19 cellular contexts compared by ENCODE assay signal in the genomic region with DNA sequence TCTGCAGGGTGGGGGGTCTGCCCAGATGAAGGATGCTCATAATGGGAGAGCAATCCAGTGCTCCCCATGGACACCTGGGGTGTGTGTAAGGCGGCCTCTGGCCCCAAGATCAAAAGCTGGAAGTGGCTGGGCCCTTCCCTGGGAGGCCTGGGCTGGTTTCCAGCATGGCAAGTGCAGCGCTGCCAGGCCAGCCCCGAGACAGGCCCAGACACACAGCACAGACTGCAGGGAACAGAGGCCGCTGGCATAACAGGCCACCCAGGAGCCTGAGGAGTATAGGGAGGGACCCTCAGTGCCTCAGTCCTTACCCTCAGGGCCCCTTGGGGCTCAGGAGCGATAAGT. TPM values are rescaled to one million over a fixed set of nuclear protein-coding genes. Genes with fewer than 3 reads are reported as not detected.
DNase-seq lines count a peak whose midpoint lies in the region; ATAC-seq, FAIRE-seq and TF ChIP-seq lines count a peak whose summit lies in the region.
"Had no signal": no experiment of that assay in that cellular context is flagged by ENCODE, and none has a peak within 500 bp of the region (broad histone marks: within the 10 kb centered on the region; RNA-seq: fewer than 3 reads in every experiment).

No MANE protein-coding gene starts in this region.

- H3K9me3 ChIP-seq in CD4-positive, CD25-positive, alpha-beta regulatory T cell (ENCODE audit: control insufficient read depth in 2 of 2, low read length in 2 of 2) = no peaks in the 10 kb centered on the region
- no peaks in the 10 kb centered on the region for H3K9me3 ChIP-seq in SK-N-SH
- H3K9me3 ChIP-seq: gastroesophageal sphincter had no signal

- peaks cover 0 to 26% (median 7%) of the 10 kb centered on the region in 4 donors for H3K4me1 Mint-ChIP-seq in CD4-positive, CD25-positive, alpha-beta regulatory T cell
- H3K4me1 Mint-ChIP-seq in IgD-negative memory B cell = peaks cover 8 to 12% (median 9%) of the 10 kb centered on the region in 3 donors
- H3K4me1 Mint-ChIP-seq in natural killer cell treated with Interleukin-12 subunit alpha and Interleukin-12 subunit beta and Interleukin-15 and Interleukin-18, amount 100 ng/mL, for 72 hours (ENCODE audit: low read depth in 2 of 2) = peaks cover 0 to 11% of the 10 kb centered on the region in 2 donors

- POLR2A ChIA-PET in SK-N-SH (lab: Yijun Ruan, JAX) = no interaction called here

- no peaks in the 10 kb centered on the region for H4K20me1 ChIP-seq in SK-N-SH (ENCODE audit: insufficient read depth)

- peak overlapping the region; percentile 30 to 91 (median 75) for H3K4me3 Mint-ChIP-seq in CD4-positive, CD25-positive, alpha-beta regulatory T cell
- H3K4me3 Mint-ChIP-seq in IgD-negative memory B cell = peak overlapping the region; percentile 62 to 89 (median 82)
- H3K4me3 Mint-ChIP-seq in natural killer cell treated with Interleukin-12 subunit alpha and Interleukin-12 subunit beta and Interleukin-15 and Interleukin-18, amount 100 ng/mL, for 72 hours = peak overlapping the region; percentile 12

- peaks cover 67% of the 10 kb centered on the region for H3K27me3 Mint-ChIP-seq in CD4-positive, CD25-positive, alpha-beta regulatory T cell
- H3K27me3 Mint-ChIP-seq in IgD-negative memory B cell = peaks cover 26% of the 10 kb centered on the region
- peaks cover 7 to 17% of the 10 kb centered on the region in 2 donors for H3K27me3 Mint-ChIP-seq in natural killer cell treated with Interleukin-12 subunit alpha and Interleukin-12 subunit beta and Interleukin-15 and Interleukin-18, amount 100 ng/mL, for 72 hours

- no peaks in the 10 kb centered on the region for H3K9me2 ChIP-seq in SK-N-SH

- H3K9me3 Mint-ChIP-seq in CD4-positive, CD25-positive, alpha-beta regulatory T cell = peaks cover 0 to 2% (median 0%) of the 10 kb centered on the region in 7 donors
- no peaks in the 10 kb centered on the region for H3K9me3 Mint-ChIP-seq in IgD-negative memory B cell
- no peaks in the 10 kb centered on the region for H3K9me3 Mint-ChIP-seq in natural killer cell treated with Interleukin-12 subunit alpha and Interleukin-12 subunit beta and Interleukin-15 and Interleukin-18, amount 100 ng/mL, for 72 hours

- no peaks in the 10 kb centered on the region for H3F3A ChIP-seq in SK-N-SH (replicated peaks; ENCODE audit: insufficient read depth)

- H3K27me3 ChIP-seq in CD4-positive, CD25-positive, alpha-beta regulatory T cell (ENCODE audit: control insufficient read depth, insufficient read depth, low read length) = peaks cover 9% of the 10 kb centered on the region
- no peaks in the 10 kb centered on the region; the same call in 1 of the 2 replicates for H3K27me3 ChIP-seq in SK-N-SH (ENCODE audit: insufficient read depth)

- CTCF ChIA-PET in SK-N-SH (lab: Yijun Ruan, JAX) = interaction anchor here (1.5 kb wide), 1 partner anchor 38 kb away, joined by 5 read pairs; no protein-coding TSS in a partner anchor

- no peak overlapping the region for H3K4me3 ChIP-seq in CD4-positive, CD25-positive, alpha-beta regulatory T cell (ENCODE audit: low read depth, low read length)
- no peak overlapping the region for H3K4me3 ChIP-seq in SK-N-SH (ENCODE audit: low read depth in 2 of 2, low read length in 1 of 2)
- H3K4me3 ChIP-seq: gastroesophageal sphincter had no signal

- no peak overlapping the region for H3K27ac Mint-ChIP-seq in CD4-positive, CD25-positive, alpha-beta regulatory T cell
- peak overlapping the region in 1 of 3 donors; percentile 55 for H3K27ac Mint-ChIP-seq in IgD-negative memory B cell
- H3K27ac Mint-ChIP-seq in natural killer cell treated with Interleukin-12 subunit alpha and Interleukin-12 subunit beta and Interleukin-15 and Interleukin-18, amount 100 ng/mL, for 72 hours = no peak overlapping the region

- H3K36me3 Mint-ChIP-seq in CD4-positive, CD25-positive, alpha-beta regulatory T cell = no peaks in the 10 kb centered on the region
- H3K36me3 Mint-ChIP-seq in IgD-negative memory B cell = no peaks in the 10 kb centered on the region
- no peaks in the 10 kb centered on the region for H3K36me3 Mint-ChIP-seq in natural killer cell treated with Interleukin-12 subunit alpha and Interleukin-12 subunit beta and Interleukin-15 and Interleukin-18, amount 100 ng/mL, for 72 hours

- H3K4me2 ChIP-seq in SK-N-SH = no peak overlapping the region
- H3K4me2 ChIP-seq: KMS-11 had no signal

- FAIRE-seq in urothelium cell line (lab: Jason Lieb, UNC) = no peak
- FAIRE-seq: GM12892 had no signal

- peaks cover 22% of the 10 kb centered on the region for H3K4me1 ChIP-seq in CD4-positive, CD25-positive, alpha-beta regulatory T cell (ENCODE audit: control insufficient read depth, insufficient read depth, low read length, poor library complexity, severe bottlenecking)
- peaks cover 0 to 10% of the 10 kb centered on the region in 2 experiments; a peak in 1 of 4 replicates for H3K4me1 ChIP-seq in SK-N-SH (ENCODE audit: control insufficient read depth in 1 of 2, insufficient read depth in 2 of 2, low read depth in 1 of 2, low read length in 1 of 2)

- WGBS in SK-N-SH (ENCODE audit: low lambda C conversion rate) = 100% methylated on average over 3 of the region's 5 CpGs

- H3K79me2 ChIP-seq in SK-N-SH (ENCODE audit: insufficient read depth) = no peaks in the 10 kb centered on the region

- H3K27ac ChIP-seq in CD4-positive, CD25-positive, alpha-beta regulatory T cell (ENCODE audit: insufficient read depth, low read length, poor library complexity, severe bottlenecking) = no peak overlapping the region
- H3K27ac ChIP-seq in SK-N-SH (ENCODE audit: low read depth in 2 of 2, low read length in 1 of 2) = no peak overlapping the region
- H3K27ac ChIP-seq: coronary artery, gastroesophageal sphincter, KMS-11 had no signal

- TF ChIP-seq CTCF in SK-N-SH (IDR thresholded peaks at IDR 0.05) = no peak

- TF ChIP-seq RAD21 in SK-N-SH (IDR thresholded peaks at IDR 0.05; ENCODE audit: low read length) = no peak

- DNase-seq in CD4-positive, CD25-positive, alpha-beta regulatory T cell = no peak
- DNase-seq in cerebellum (ENCODE audit: low spot score) (peak; percentile 43), urothelium cell line (ENCODE audit: low spot score) (no peak), NCI-H146 treated with DMSO at 0.1 percent for 48 hours (lab: John Stamatoyannopoulos, UW; ENCODE audit: unreplicated experiment) (no peak), cortex of kidney (lab: John Stamatoyannopoulos, UW) (no peak), SK-N-SH (no peak)
- DNase-seq in natural killer cell treated with Interleukin-12 subunit alpha and Interleukin-12 subunit beta and Interleukin-15 and Interleukin-18, amount 100 ng/mL, for 72 hours (ENCODE audit: low spot score) = no peak
- DNase-seq: activated gamma-delta T cell treated with Interleukin-2 at 50 U/mL for 16 hours, NCI-H1105 treated with DMSO at 0.1 percent for 48 hours, NCI-H526 treated with DMSO at 0.1 percent for 48 hours, SIG-M5, T-helper 9 cell had no signal

- no peaks in the 10 kb centered on the region for H3K36me3 ChIP-seq in CD4-positive, CD25-positive, alpha-beta regulatory T cell (ENCODE audit: control insufficient read depth, insufficient read depth, low read length)
- H3K36me3 ChIP-seq in SK-N-SH (replicated peaks in 1 of 2; ENCODE audit: control insufficient read depth in 1 of 2, insufficient read depth in 2 of 2, low read length in 1 of 2) = no peaks in the 10 kb centered on the region
- H3K36me3 ChIP-seq: gastroesophageal sphincter had no signal

- no peak overlapping the region for H2AFZ ChIP-seq in SK-N-SH (ENCODE audit: low read depth)

- TF ChIP-seq EP300 in SK-N-SH (IDR thresholded peaks at IDR 0.05; ENCODE audit: borderline replicate concordance in 1 of 2, low read depth in 1 of 2, low read length in 1 of 2) = no peak

- H3K9ac ChIP-seq in SK-N-SH = no peak overlapping the region
- H3K9ac ChIP-seq: KMS-11 had no signal

- ATAC-seq in CD4-positive, CD25-positive, alpha-beta regulatory T cell (ENCODE audit: low read depth in 2 of 2) = no peak
- ATAC-seq in natural killer cell treated with Interleukin-12 subunit alpha and Interleukin-12 subunit beta and Interleukin-15 and Interleukin-18, amount 100 ng/mL, for 72 hours = no peak
- ATAC-seq: gastroesophageal sphincter, left lobe of liver had no signal

RNA-seq across cellular contexts. Expression of a gene that starts 10.0 kb away (rescaled TPM):
- not detected for total RNA-seq in CD4-positive, CD25-positive, alpha-beta regulatory T cell
- not detected for polyA plus RNA-seq in CD4-positive, CD25-positive, alpha-beta regulatory T cell
- polyA plus RNA-seq in IgD-negative memory B cell (not detected), SK-N-SH (2012; rRNA removed) (1.0 and 2.2 TPM in 2 replicates)
- total RNA-seq in cerebellum = 2.5 TPM
- under 1 TPM in 1 of 2 donors, not detected in 1; 0.22 TPM for total RNA-seq in natural killer cell treated with Interleukin-12 subunit alpha and Interleukin-12 subunit beta and Interleukin-15 and Interleukin-18, amount 100 ng/mL, for 72 hours
- polyA plus RNA-seq in SK-N-SH (2012; cell fraction: cytosol; rRNA removed) = 0.60 and 1.1 TPM in 2 replicates
- 4.9 and 7.4 TPM in 2 replicates for polyA plus RNA-seq in SK-N-SH (2012; cell fraction: nucleus; rRNA removed)
- total RNA-seq: OCI-LY7 had no signal

RNA-seq across cellular contexts. Expression of a gene that starts 10.0 kb away (rescaled TPM):
- 2.0 TPM for total RNA-seq in CD4-positive, CD25-positive, alpha-beta regulatory T cell
- under 1 TPM; 0.17 to 0.59 (median 0.38) TPM for polyA plus RNA-seq in CD4-positive, CD25-positive, alpha-beta regulatory T cell
- polyA plus RNA-seq in IgD-negative memory B cell (2.0 TPM), SK-N-SH (2012; rRNA removed) (0.06 and 0.07 TPM in 2 replicates)
- 0.36 TPM for total RNA-seq in cerebellum
- under 1 TPM in 1 of 2 donors, not detected in 1; 0.47 TPM for total RNA-seq in natural killer cell treated with Interleukin-12 subunit alpha and Interleukin-12 subunit beta and Interleukin-15 and Interleukin-18, amount 100 ng/mL, for 72 hours
- polyA plus RNA-seq in SK-N-SH (2012; cell fraction: cytosol; rRNA removed) = 0.01 and 0.07 TPM in 2 replicates
- polyA plus RNA-seq in SK-N-SH (2012; cell fraction: nucleus; rRNA removed) = 0.87 and 1.6 TPM in 2 replicates

RNA-seq across cellular contexts. Expression of a gene that starts 40.4 kb away (rescaled TPM):
- 29.5 TPM for total RNA-seq in CD4-positive, CD25-positive, alpha-beta regulatory T cell
- 1 to 10 TPM; 4.7 to 9.1 (median 8.1) TPM for polyA plus RNA-seq in CD4-positive, CD25-positive, alpha-beta regulatory T cell
- polyA plus RNA-seq in IgD-negative memory B cell (15.3 TPM), SK-N-SH (2012; rRNA removed) (18.0 and 20.2 TPM in 2 replicates)
- total RNA-seq in cerebellum = 22.7 TPM
- total RNA-seq in natural killer cell treated with Interleukin-12 subunit alpha and Interleukin-12 subunit beta and Interleukin-15 and Interleukin-18, amount 100 ng/mL, for 72 hours = 10 to 100 TPM; 46.0 to 72.3 TPM
- polyA plus RNA-seq in SK-N-SH (2012; cell fraction: cytosol; rRNA removed) = 8.4 and 10.4 TPM in 2 replicates
- 54.9 and 55.9 TPM in 2 replicates for polyA plus RNA-seq in SK-N-SH (2012; cell fraction: nucleus; rRNA removed)

RNA-seq across cellular contexts. Expression of a gene that starts 55.4 kb away (rescaled TPM):
- total RNA-seq in CD4-positive, CD25-positive, alpha-beta regulatory T cell = not detected
- under 1 TPM in 2 of 4 donors, not detected in 2; 0.16 to 0.82 TPM for polyA plus RNA-seq in CD4-positive, CD25-positive, alpha-beta regulatory T cell
- polyA plus RNA-seq in IgD-negative memory B cell (not detected), SK-N-SH (2012; rRNA removed) (8.7 and 10.3 TPM in 2 replicates)
- 13.1 TPM for total RNA-seq in cerebellum
- under 1 TPM; 0.36 to 0.86 TPM for total RNA-seq in natural killer cell treated with Interleukin-12 subunit alpha and Interleukin-12 subunit beta and Interleukin-15 and Interleukin-18, amount 100 ng/mL, for 72 hours
- 4.9 and 8.9 TPM in 2 replicates for polyA plus RNA-seq in SK-N-SH (2012; cell fraction: cytosol; rRNA removed)
- 9.2 and 10.5 TPM in 2 replicates for polyA plus RNA-seq in SK-N-SH (2012; cell fraction: nucleus; rRNA removed)

Comparison
In these comparisons a context has a peak if more than half of its experiments do, and no peak if none do; other contexts are left out.
1. H3K4me3 Mint-ChIP-seq: peak in every context shown above with its lines; median percentile 82 in IgD-negative memory B cell; 75 in CD4-positive, CD25-positive, alpha-beta regulatory T cell; 12 in natural killer cell treated with Interleukin-12 subunit alpha and Interleukin-12 subunit beta and Interleukin-15 and Interleukin-18, amount 100 ng/mL, for 72 hours.